8 cellular contexts compared by ENCODE assay signal in genomic region chr1:39395357-39395831, GRCh38.
DNase-seq lines count a peak whose midpoint lies in the region; ATAC-seq and TF ChIP-seq lines count a peak whose summit lies in the region.

No MANE protein-coding gene starts in this region.

- TF ChIP-seq POLR2A in uterus (IDR thresholded peaks at IDR 0.05) = no peak

- H3K27me3 ChIP-seq in A673 (replicated peaks; ENCODE audit: insufficient read depth, low read depth, low read length, poor library complexity) = no peaks in the 10 kb centered on the region
- H3K27me3 ChIP-seq in uterus = no peaks in the 10 kb centered on the region

- no peaks in the 10 kb centered on the region for H3K27me3 Mint-ChIP-seq in IgD-negative memory B cell

- CTCF ChIA-PET in A673 (lab: Charles Lee) = interaction anchor here (1.0 kb wide), 1 partner anchor 15 kb away, joined by 5 read pairs; no protein-coding TSS in a partner anchor

- peaks cover 88% of the 10 kb centered on the region for H3K4me1 ChIP-seq in A673 (ENCODE audit: insufficient read depth, low read length, poor library complexity, severe bottlenecking)
- peaks cover 26 to 30% of the 10 kb centered on the region in 2 donors for H3K4me1 ChIP-seq in uterus

- H3K36me3 Mint-ChIP-seq in IgD-negative memory B cell = peaks cover 3% of the 10 kb centered on the region

- ATAC-seq in GM21786 (IDR thresholded peaks at IDR 0.05; ENCODE audit: unreplicated experiment) = no peak

- DNase-seq in A673 (ENCODE audit: low spot score) (peak; percentile 62), astrocyte of the hippocampus (ENCODE audit: low read depth, low spot score) (peak; percentile 89), left kidney (ENCODE audit: low read depth, low spot score) (peak; percentile 72), uterus (no peak), NCI-H2081 treated with DMSO at 0.1 percent for 48 hours (lab: John Stamatoyannopoulos, UW) (no peak), NCI-H1092 treated with DMSO at 0.1 percent for 48 hours (lab: John Stamatoyannopoulos, UW) (no peak)

- H3K4me1 Mint-ChIP-seq in IgD-negative memory B cell = peaks cover 31 to 61% (median 59%) of the 10 kb centered on the region in 3 donors

- H3K4me3 ChIP-seq in A673 (ENCODE audit: low read depth, low read length, poor library complexity, severe bottlenecking) (no peak overlapping the region), uterus (no peak overlapping the region)

- H3K9me3 Mint-ChIP-seq in IgD-negative memory B cell = no peaks in the 10 kb centered on the region

- TF ChIP-seq CTCF in A673 (conservative IDR thresholded peaks at IDR 0.05; ENCODE audit: low read depth, low read length) = no peak
- no peak for TF ChIP-seq CTCF in uterus (IDR thresholded peaks at IDR 0.05)

- H3K27ac Mint-ChIP-seq in IgD-negative memory B cell = peak overlapping the region; percentile 10 to 86 (median 13)

- no TSS peak for BruUV-seq in A673 (replicated peaks; lab: Mats Ljungman, UMichigan)

- peak overlapping the region; percentile 84 for H3K27ac ChIP-seq in A673 (ENCODE audit: low read depth, low read length, poor library complexity, severe bottlenecking)
- peak overlapping the region; percentile 23 to 79 for H3K27ac ChIP-seq in uterus

- H3K9me3 ChIP-seq in A673 (ENCODE audit: low read depth, low read length, poor library complexity, severe bottlenecking) (no peaks in the 10 kb centered on the region), uterus (no peaks in the 10 kb centered on the region)

- H3K4me3 Mint-ChIP-seq in IgD-negative memory B cell = no peak overlapping the region

- POLR2A ChIA-PET in A673 (lab: Charles Lee; ENCODE audit: low non-redundant PET) = interaction anchor here (0.8 kb wide), 1 partner anchor 16 kb away, joined by 3 read pairs; no protein-coding TSS in a partner anchor

- H3K36me3 ChIP-seq in A673 (ENCODE audit: insufficient read depth, low read length, poor library complexity, severe bottlenecking) = no peaks in the 10 kb centered on the region
- H3K36me3 ChIP-seq in uterus = no peaks in the 10 kb centered on the region

- intact Hi-C loops in A673 (cut with micrococcal nuclease; ENCODE audit: unreplicated experiment) (no loop called here), uterus (cut with DNase I; ENCODE audit: low total_unique reads) (no loop called here)

Comparison
In these comparisons a context has a peak if more than half of its experiments do, and no peak if none do; other contexts are left out.
1. DNase-seq: peak in A673 (single experiment), astrocyte of the hippocampus (single experiment) and left kidney (single experiment); none in uterus (0 of 2), NCI-H2081 treated with DMSO at 0.1 percent for 48 hours (single experiment) and NCI-H1092 treated with DMSO at 0.1 percent for 48 hours (single experiment).